ENCODE assay signal across 8 cellular contexts in the genomic region with DNA sequence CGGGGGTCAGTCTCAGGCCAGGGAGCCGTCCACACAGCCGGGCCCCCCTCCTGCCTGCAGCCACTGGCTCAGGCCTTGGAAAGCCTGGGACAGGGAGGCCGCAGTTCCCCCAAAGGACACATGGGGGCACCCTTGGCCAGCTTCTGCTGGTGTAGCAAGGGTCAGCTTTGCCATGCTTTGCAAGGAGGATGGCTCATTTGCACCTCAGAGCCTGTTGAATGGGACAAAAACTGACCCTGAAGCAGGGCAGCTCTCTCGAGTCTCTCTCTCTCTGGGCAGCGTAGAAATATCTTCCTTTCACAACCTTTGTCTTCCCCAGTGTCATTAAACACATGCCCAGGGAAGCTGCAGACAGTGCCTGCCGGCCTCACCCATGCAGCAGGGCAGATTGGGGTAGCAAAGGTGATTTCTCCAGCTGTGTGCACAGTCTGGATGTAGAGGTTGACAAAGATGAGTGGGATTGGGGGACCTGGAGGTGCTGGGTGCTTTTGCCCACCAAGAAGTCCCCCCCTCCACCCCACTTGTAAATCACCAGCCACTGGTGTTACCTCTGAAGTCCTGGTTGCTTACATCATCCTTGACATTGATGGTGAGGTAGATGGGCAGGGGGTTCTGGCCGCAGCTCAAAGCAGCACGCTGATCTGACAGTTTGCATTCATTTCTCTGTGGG. TPM values are rescaled to one million over a fixed set of nuclear protein-coding genes. Genes with fewer than 3 reads are reported as not detected.
DNase-seq lines count a peak whose midpoint lies in the region; ATAC-seq and TF ChIP-seq lines count a peak whose summit lies in the region.

No MANE protein-coding gene starts in this region.

- no peaks in the 10 kb centered on the region for H3K4me1 Mint-ChIP-seq in activated naive CD8-positive, alpha-beta T cell treated with anti-CD3 and anti-CD28 coated beads, Interleukin-2, amount 10 ng/mL, durations not matched to agents 7 days and 5 days

- no peaks in the 10 kb centered on the region for H3K36me3 Mint-ChIP-seq in activated naive CD8-positive, alpha-beta T cell treated with anti-CD3 and anti-CD28 coated beads, Interleukin-2, amount 10 ng/mL, durations not matched to agents 7 days and 5 days

- in situ Hi-C loops in KBM-7 (cut with MboI; ENCODE audit: low pct_unique_long_range_greater_than_20kb, low sequenced_read_pairs), result no loop called here

- H3K27ac Mint-ChIP-seq in activated naive CD8-positive, alpha-beta T cell treated with anti-CD3 and anti-CD28 coated beads, Interleukin-2, amount 10 ng/mL, durations not matched to agents 7 days and 5 days, result no peak overlapping the region

- intact Hi-C loops in heart left ventricle (cut with DNase I) (loop anchor here (1.0 to 10.0 kb wide), 8 partner anchors 67 to 148 kb away; no protein-coding TSS in a partner anchor), prostate gland (cut with DNase I) (loop anchor here (1.0 to 5.0 kb wide), 2 partner anchors 68 to 148 kb away; no protein-coding TSS in a partner anchor), vagina (cut with DNase I) (loop anchor here (5.0 kb wide), 1 partner anchor 63 kb away; no protein-coding TSS in a partner anchor)

- no peak overlapping the region for H3K4me3 Mint-ChIP-seq in activated naive CD8-positive, alpha-beta T cell treated with anti-CD3 and anti-CD28 coated beads, Interleukin-2, amount 10 ng/mL, durations not matched to agents 7 days and 5 days

- DNase-seq in DMS153 treated with DMSO at 0.1 percent for 48 hours (lab: John Stamatoyannopoulos, UW; ENCODE audit: unreplicated experiment), result peak; percentile 6
- no peak for DNase-seq in DMS153 (lab: John Stamatoyannopoulos, UW)
- DNase-seq in KBM-7, result peak; percentile 78
- DNase-seq in SW480 (ENCODE audit: low spot score), result peak; percentile 38
- peak; percentile 87 for DNase-seq in activated naive CD8-positive, alpha-beta T cell treated with anti-CD3 and anti-CD28 coated beads, Interleukin-2, amount 10 ng/mL, durations not matched to agents 7 days and 5 days
- DNase-seq in heart left ventricle, result peak; percentile 77 to 91 (median 83)
- peak; percentile 76 for DNase-seq in prostate gland (ENCODE audit: low spot score)
- no peak for DNase-seq in vagina (ENCODE audit: extremely low spot score in 2 of 2)

- no peaks in the 10 kb centered on the region for H3K27me3 Mint-ChIP-seq in activated naive CD8-positive, alpha-beta T cell treated with anti-CD3 and anti-CD28 coated beads, Interleukin-2, amount 10 ng/mL, durations not matched to agents 7 days and 5 days

- POLR2A ChIA-PET in activated naive CD8-positive, alpha-beta T cell treated with anti-CD3 and anti-CD28 coated beads, Interleukin-2, amount 10 ng/mL, durations not matched to agents 7 days and 5 days (lab: Charles Lee), result interaction anchor here (1.0 to 1.3 kb wide), 2 partner anchors 72 to 144 kb away, joined by 3 read pairs; no protein-coding TSS in a partner anchor

- H3K4me1 ChIP-seq in heart left ventricle (peaks cover 0 to 10% (median 0%) of the 10 kb centered on the region in 12 donors), prostate gland (replicated peaks) (no peaks in the 10 kb centered on the region), vagina (no peaks in the 10 kb centered on the region)

- WGBS in heart left ventricle, 4 donors, result 14 to 20% (median 19%) methylated on average over 8 to 9 of the region's 9 CpGs
- WGBS in prostate gland, result 21% methylated on average over 9 of the region's 9 CpGs

- H3K36me3 ChIP-seq in heart left ventricle, result no peaks in the 10 kb centered on the region
- H3K36me3 ChIP-seq in prostate gland, result no peaks in the 10 kb centered on the region
- no peaks in the 10 kb centered on the region for H3K36me3 ChIP-seq in vagina

- no peaks in the 10 kb centered on the region for H3K9me3 Mint-ChIP-seq in activated naive CD8-positive, alpha-beta T cell treated with anti-CD3 and anti-CD28 coated beads, Interleukin-2, amount 10 ng/mL, durations not matched to agents 7 days and 5 days

- H3K9me3 ChIP-seq in heart left ventricle (no peaks in the 10 kb centered on the region), prostate gland (no peaks in the 10 kb centered on the region), vagina (no peaks in the 10 kb centered on the region)

- H3K27me3 ChIP-seq in heart left ventricle, result no peaks in the 10 kb centered on the region
- H3K27me3 ChIP-seq in prostate gland (replicated peaks; ENCODE audit: insufficient read depth), result no peaks in the 10 kb centered on the region
- H3K27me3 ChIP-seq in vagina, result no peaks in the 10 kb centered on the region

- ATAC-seq in activated naive CD8-positive, alpha-beta T cell treated with anti-CD3 and anti-CD28 coated beads, Interleukin-2, amount 10 ng/mL, durations not matched to agents 7 days and 5 days (ENCODE audit: low read depth), result peak; percentile 83
- peak; percentile 65 to 91 (median 89) for ATAC-seq in heart left ventricle

- H3K27ac ChIP-seq in heart left ventricle (no peak overlapping the region), prostate gland (no peak overlapping the region), vagina (no peak overlapping the region)

- TF ChIP-seq POLR2A in heart left ventricle (IDR thresholded peaks at IDR 0.05), result no peak
- no peak for TF ChIP-seq POLR2A in prostate gland (IDR thresholded peaks at IDR 0.05)
- no peak for TF ChIP-seq POLR2A in vagina (IDR thresholded peaks at IDR 0.05)

- TF ChIP-seq CTCF in heart left ventricle (IDR thresholded peaks at IDR 0.05) (peak; percentile 96 to 100 (median 98)), prostate gland (IDR thresholded peaks at IDR 0.05) (peak; percentile 92 to 99 (median 97)), vagina (IDR thresholded peaks at IDR 0.05) (peak; percentile 73 to 93 (median 91))

- H3K4me3 ChIP-seq in heart left ventricle (no peak overlapping the region), prostate gland (no peak overlapping the region), vagina (no peak overlapping the region)

RNA-seq across cellular contexts. Expression of a gene that starts 17.4 kb away (rescaled TPM):
- 1 to 10 TPM; 8.4 to 9.5 TPM for total RNA-seq in activated naive CD8-positive, alpha-beta T cell treated with anti-CD3 and anti-CD28 coated beads, Interleukin-2, amount 10 ng/mL, durations not matched to agents 7 days and 5 days
- total RNA-seq in heart left ventricle (10 to 100 TPM; 28.2 to 70.8 (median 43.9) TPM), prostate gland (10 to 100 TPM; 18.4 to 22.6 TPM), vagina (24.6 TPM)
- 10 to 100 TPM; 25.6 to 46.5 TPM for polyA plus RNA-seq in heart left ventricle

RNA-seq across cellular contexts. Expression of a gene that starts 31.1 kb away (rescaled TPM):
- not detected for total RNA-seq in activated naive CD8-positive, alpha-beta T cell treated with anti-CD3 and anti-CD28 coated beads, Interleukin-2, amount 10 ng/mL, durations not matched to agents 7 days and 5 days
- total RNA-seq in heart left ventricle, result 1 to 10 TPM in 1 of 9 donors, under 1 TPM in 3, not detected in 5; 0.05 to 1.1 (median 0.05) TPM
- polyA plus RNA-seq in heart left ventricle, result under 1 TPM in 1 of 2 donors, not detected in 1; 0.01 TPM
- total RNA-seq in prostate gland, result under 1 TPM; 0.17 to 0.18 TPM
- 8.8 TPM for total RNA-seq in vagina

Comparison
In these comparisons a context has a peak if more than half of its experiments do, and no peak if none do; other contexts are left out.
1. DNase-seq: peak in DMS153 treated with DMSO at 0.1 percent for 48 hours (single experiment), KBM-7 (single experiment), SW480 (single experiment), activated naive CD8-positive, alpha-beta T cell treated with anti-CD3 and anti-CD28 coated beads, Interleukin-2, amount 10 ng/mL, durations not matched to agents 7 days and 5 days (single experiment), heart left ventricle (5 of 5) and prostate gland (single experiment); none in DMS153 (single experiment) and vagina (0 of 2).
2. Peak in every context shown above with its lines, with median percentiles within 50 percentile points of each other: CTCF ChIP-seq.